Comparison of ENCODE assay signal across 6 cellular contexts in the genomic region with DNA sequence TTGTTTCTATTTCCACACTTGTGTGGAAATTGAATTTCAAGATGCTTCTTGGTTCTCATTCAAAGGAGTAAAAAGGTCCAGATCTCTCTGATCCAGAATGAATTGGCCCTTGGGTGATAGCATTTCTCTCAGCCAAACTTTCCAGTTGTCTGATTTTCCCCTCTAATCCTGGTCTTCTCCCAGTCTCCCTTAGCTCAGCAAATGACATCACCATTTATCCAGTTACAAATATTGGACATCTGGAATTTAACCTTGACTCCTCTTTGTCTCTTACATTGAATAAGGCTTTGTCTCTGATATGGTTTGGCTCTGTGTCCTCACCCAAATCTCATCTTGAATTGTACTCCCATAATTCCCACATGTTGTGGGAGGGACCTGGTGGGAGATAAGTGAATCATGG. TPM values are rescaled to one million over a fixed set of nuclear protein-coding genes. Genes with fewer than 3 reads are reported as not detected.
"Had no signal": no experiment of that assay in that cellular context is flagged by ENCODE, and none has a peak within 500 bp of the region (broad histone marks: within the 10 kb centered on the region; RNA-seq: fewer than 3 reads in every experiment).

No MANE protein-coding gene starts in this region.

- H3K4me3 Mint-ChIP-seq: GM23338, H9 had no signal

- H3K4me3 ChIP-seq: GM23338, K562 had no signal

- H2AFZ ChIP-seq: GM23338 had no signal

- ATAC-seq: GM23338, K562 had no signal

- DNase-seq: H9, HCEC 1CT had no signal

- H3K9me3 Mint-ChIP-seq: GM23338, H9 had no signal

- H3K4me2 ChIP-seq: GM23338 had no signal

- H3K4me1 Mint-ChIP-seq: GM23338, H9 had no signal

RNA-seq across cellular contexts. Expression of a gene that starts 10.2 kb away (rescaled TPM):
- total RNA-seq: H1, H9, HT-29, K562 had no signal
- polyA plus RNA-seq: H1, K562 had no signal
